ENCODE assay signal across 11 cellular contexts in genomic region chr12:11863988-11864387, GRCh38.
DNase-seq lines count a peak whose midpoint lies in the region; ATAC-seq lines count a peak whose summit lies in the region.
"Had no signal": no experiment of that assay in that cellular context is flagged by ENCODE, and none has a peak within 500 bp of the region (broad histone marks: within the 10 kb centered on the region; RNA-seq: fewer than 3 reads in every experiment).

No MANE protein-coding gene starts in this region.

- peak overlapping the region; percentile 82 for H3K27ac Mint-ChIP-seq in activated T-helper 17 cell treated with anti-CD3 and anti-CD28 coated beads, Interleukin-2, amount 50 U/mL, for 72 hours
- H3K27ac Mint-ChIP-seq: activated CD4-positive, alpha-beta T cell treated with anti-CD3 and anti-CD28 coated beads, Interleukin-2, amount 10 ng/mL, durations not matched to agents 7 days and 5 days had no signal

- peaks cover 5% of the 10 kb centered on the region for H3K9me3 Mint-ChIP-seq in activated T-helper 17 cell treated with anti-CD3 and anti-CD28 coated beads, Interleukin-2, amount 50 U/mL, for 72 hours

- ATAC-seq in activated T-helper 17 cell treated with anti-CD3 and anti-CD28 coated beads, Interleukin-2, amount 50 U/mL, for 72 hours (replicated peaks) = no peak
- ATAC-seq in left ventricle myocardium superior (peak; percentile 69), GM21515 (IDR thresholded peaks at IDR 0.05; ENCODE audit: unreplicated experiment) (no peak)

- intact Hi-C loops in left ventricle myocardium superior (cut with micrococcal nuclease) = no loop called here

- DNase-seq in CD1c-positive myeloid dendritic cell (ENCODE audit: extremely low spot score) (peak; percentile 62), left ventricle myocardium superior (no peak), pulmonary artery endothelial cell (ENCODE audit: low read depth, low spot score) (peak; percentile 83), SKM-1 treated with dmso at 0.1 percent for 144 hours (lab: John Stamatoyannopoulos, UW; ENCODE audit: unreplicated experiment) (no peak), activated gamma-delta T cell (lab: John Stamatoyannopoulos, UW) (no peak), cerebellum (ENCODE audit: low spot score) (no peak)
- DNase-seq: activated CD4-positive, alpha-beta T cell treated with anti-CD3 and anti-CD28 coated beads, Interleukin-2, amount 10 ng/mL, durations not matched to agents 7 days and 5 days; brain microvascular endothelial cell; NCI-H1105 treated with DMSO at 0.1 percent for 48 hours had no signal

- H3K27me3 Mint-ChIP-seq in activated T-helper 17 cell treated with anti-CD3 and anti-CD28 coated beads, Interleukin-2, amount 50 U/mL, for 72 hours = no peaks in the 10 kb centered on the region
- H3K27me3 Mint-ChIP-seq: activated CD4-positive, alpha-beta T cell treated with anti-CD3 and anti-CD28 coated beads, Interleukin-2, amount 10 ng/mL, durations not matched to agents 7 days and 5 days had no signal

- no peak overlapping the region for H3K4me3 Mint-ChIP-seq in activated T-helper 17 cell treated with anti-CD3 and anti-CD28 coated beads, Interleukin-2, amount 50 U/mL, for 72 hours
- H3K4me3 Mint-ChIP-seq: activated CD4-positive, alpha-beta T cell treated with anti-CD3 and anti-CD28 coated beads, Interleukin-2, amount 10 ng/mL, durations not matched to agents 7 days and 5 days had no signal

- H3K4me1 Mint-ChIP-seq in activated T-helper 17 cell treated with anti-CD3 and anti-CD28 coated beads, Interleukin-2, amount 50 U/mL, for 72 hours = peaks cover 46% of the 10 kb centered on the region

- H3K36me3 Mint-ChIP-seq in activated T-helper 17 cell treated with anti-CD3 and anti-CD28 coated beads, Interleukin-2, amount 50 U/mL, for 72 hours (ENCODE audit: low read depth) = peaks cover 99% of the 10 kb centered on the region

Comparison
In these comparisons a context has a peak if more than half of its experiments do, and no peak if none do; other contexts are left out.
1. DNase-seq: peak in CD1c-positive myeloid dendritic cell (single experiment) and pulmonary artery endothelial cell (single experiment); none in left ventricle myocardium superior (single experiment), SKM-1 treated with dmso at 0.1 percent for 144 hours (single experiment), activated gamma-delta T cell (single experiment) and cerebellum (single experiment).